In the genomic region with DNA sequence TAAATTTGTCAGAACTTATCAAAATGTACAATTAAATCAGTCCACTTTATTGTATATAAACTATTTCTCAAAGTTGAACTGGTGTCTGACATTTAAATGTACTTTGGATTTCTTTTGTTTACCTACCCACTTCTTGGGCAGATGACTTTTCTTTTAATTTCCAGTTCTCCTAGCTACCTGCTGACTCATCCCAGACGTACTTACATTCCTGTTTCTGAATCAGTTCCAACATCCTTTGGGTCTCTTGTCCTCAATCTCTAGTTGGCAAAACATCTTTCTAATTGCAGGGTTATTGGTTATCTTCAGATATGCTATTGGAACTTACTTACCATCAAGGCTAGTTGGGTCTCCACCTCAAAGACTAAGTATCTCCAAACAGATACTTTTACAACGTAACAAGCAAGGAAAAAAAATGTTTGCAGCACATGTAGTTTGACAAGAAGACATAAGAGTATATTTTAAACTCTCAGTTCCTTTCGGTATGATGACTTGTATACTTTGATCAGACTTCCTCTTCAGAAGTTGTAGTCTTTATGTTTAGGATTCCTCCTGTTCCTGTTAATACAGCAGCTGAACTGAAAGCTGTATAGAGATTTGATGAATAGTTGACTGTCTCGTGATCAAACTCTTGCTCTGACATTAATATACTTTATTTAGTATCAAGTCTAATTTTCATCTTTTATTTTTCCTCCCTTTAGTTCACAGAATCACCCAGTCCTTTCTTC, we compare ENCODE assay signal across 8 cellular contexts. TPM values are rescaled to one million over a fixed set of nuclear protein-coding genes. Genes with fewer than 3 reads are reported as not detected.
A peak's percentile ranks its signal among the peaks of the same experiment; 100 is the strongest.
DNase-seq lines count a peak whose midpoint lies in the region; ATAC-seq and TF ChIP-seq lines count a peak whose summit lies in the region.

No MANE protein-coding gene starts in this region.

- TF ChIP-seq CTCF in fibroblast of lung (conservative IDR thresholded peaks at IDR 0.05 in 1 of 2, IDR thresholded peaks at IDR 0.05 in 1 of 2; ENCODE audit: low read depth in 1 of 2, low read length in 2 of 2): no peak

- H3K4me1 ChIP-seq in SJSA1 (replicated peaks) (peaks cover 65% of the 10 kb centered on the region), fibroblast of lung (ENCODE audit: control insufficient read depth, extremely low read depth, insufficient read depth, low read length) (peaks cover 9% of the 10 kb centered on the region), thymus (ENCODE audit: control insufficient read depth, insufficient read depth, low read length) (peaks cover 33% of the 10 kb centered on the region)

- H3K9me3 Mint-ChIP-seq in activated T-cell treated with anti-CD3 and anti-CD28 coated beads, Interleukin-2, amount 50 U/mL, for 72 hours: no peaks in the 10 kb centered on the region

- H2AFZ ChIP-seq in fibroblast of lung (ENCODE audit: low read length): no peak overlapping the region

- H3K27ac Mint-ChIP-seq in activated T-cell treated with anti-CD3 and anti-CD28 coated beads, Interleukin-2, amount 50 U/mL, for 72 hours: peak overlapping the region; percentile 98

- H3K27ac ChIP-seq in SJSA1: peak overlapping the region; percentile 68
- peak overlapping the region; percentile 56 for H3K27ac ChIP-seq in fibroblast of lung (ENCODE audit: insufficient read depth, low read length)
- H3K27ac ChIP-seq in thymus (ENCODE audit: low read depth): peak overlapping the region; percentile 11

- H3K4me3 Mint-ChIP-seq in activated T-cell treated with anti-CD3 and anti-CD28 coated beads, Interleukin-2, amount 50 U/mL, for 72 hours: peak overlapping the region; percentile 57 to 86

- no peak for ATAC-seq in activated T-cell treated with anti-CD3 and anti-CD28 coated beads, Interleukin-2, amount 50 U/mL, for 72 hours (replicated peaks in 1 of 2)
- ATAC-seq in GM19395 (IDR thresholded peaks at IDR 0.05; ENCODE audit: unreplicated experiment) (no peak), GM18867 (IDR thresholded peaks at IDR 0.05; ENCODE audit: unreplicated experiment) (no peak)

- H3K27me3 ChIP-seq in SJSA1 (replicated peaks): no peaks in the 10 kb centered on the region
- H3K27me3 ChIP-seq in fibroblast of lung (ENCODE audit: control insufficient read depth, insufficient read depth, low read length): no peaks in the 10 kb centered on the region
- H3K27me3 ChIP-seq in thymus (ENCODE audit: control insufficient read depth, insufficient read depth): no peaks in the 10 kb centered on the region

- no peak overlapping the region for H3K4me3 ChIP-seq in SJSA1
- H3K4me3 ChIP-seq in fibroblast of lung (replicated peaks in 1 of 4; ENCODE audit: control extremely low read depth in 1 of 4, insufficient read depth in 1 of 4, low read depth in 3 of 4, low read length in 4 of 4): no peak overlapping the region
- H3K4me3 ChIP-seq in thymus (ENCODE audit: low read length): no peak overlapping the region

- H3K9me3 ChIP-seq in SJSA1 (replicated peaks) (no peaks in the 10 kb centered on the region), fibroblast of lung (ENCODE audit: control insufficient read depth, insufficient read depth, low read depth, low read length) (no peaks in the 10 kb centered on the region), thymus (ENCODE audit: control insufficient read depth) (no peaks in the 10 kb centered on the region)

- no peaks in the 10 kb centered on the region for H3K27me3 Mint-ChIP-seq in activated T-cell treated with anti-CD3 and anti-CD28 coated beads, Interleukin-2, amount 50 U/mL, for 72 hours (ENCODE audit: low read depth)

- no peaks in the 10 kb centered on the region for H3K36me3 Mint-ChIP-seq in activated T-cell treated with anti-CD3 and anti-CD28 coated beads, Interleukin-2, amount 50 U/mL, for 72 hours (ENCODE audit: insufficient read depth in 2 of 2)

- no peak overlapping the region for H3K9ac ChIP-seq in fibroblast of lung (ENCODE audit: insufficient read depth, low read length)

- peaks cover 95% of the 10 kb centered on the region for H3K4me1 Mint-ChIP-seq in activated T-cell treated with anti-CD3 and anti-CD28 coated beads, Interleukin-2, amount 50 U/mL, for 72 hours (ENCODE audit: low read depth)

- peak overlapping the region; percentile 39 for H3K4me2 ChIP-seq in fibroblast of lung (ENCODE audit: extremely low read depth, insufficient read depth, low read length)

- H4K20me1 ChIP-seq in fibroblast of lung (ENCODE audit: control insufficient read depth, extremely low read depth, insufficient read depth, low read length): no peaks in the 10 kb centered on the region

- DNase-seq in activated T-cell treated with anti-CD3 and anti-CD28 coated beads, Interleukin-2, amount 50 U/mL, for 72 hours: no peak
- DNase-seq in activated T-cell treated with anti-CD3 and anti-CD28 coated beads, Interleukin-2, amount 50 U/mL, for 1 hour: no peak
- DNase-seq in SJSA1 (ENCODE audit: low read depth in 1 of 2, low spot score in 2 of 2) (peak in 1 of 2 experiments; percentile 91), fibroblast of lung (ENCODE audit: low read depth in 2 of 2) (peak; percentile 58 to 92), GDM1 (lab: John Stamatoyannopoulos, UW) (no peak)

- 14% methylated on average over 4 of the region's 4 CpGs for WGBS in thymus

- H3K79me2 ChIP-seq in fibroblast of lung (ENCODE audit: control insufficient read depth, insufficient read depth, low read length): peaks cover 9% of the 10 kb centered on the region

- H3K36me3 ChIP-seq in SJSA1 (no peaks in the 10 kb centered on the region), fibroblast of lung (ENCODE audit: control insufficient read depth, insufficient read depth, low read length) (no peaks in the 10 kb centered on the region), thymus (ENCODE audit: control insufficient read depth, insufficient read depth) (no peaks in the 10 kb centered on the region)

RNA-seq across cellular contexts. Expression of a gene that starts 43.2 kb away (rescaled TPM):
- 100 to 1,000 TPM; 104 to 114 TPM for total RNA-seq in activated T-cell treated with anti-CD3 and anti-CD28 coated beads, Interleukin-2, amount 50 U/mL, for 72 hours
- 28.5 and 37.1 TPM in 2 replicates for total RNA-seq in SJSA1 (2014; rRNA removed; shearing (Covaris generic))
- 16.4 and 25.9 TPM in 2 replicates for total RNA-seq in fibroblast of lung
- 27.7 and 28.5 TPM in 2 replicates for polyA plus RNA-seq in fibroblast of lung
- polyA plus RNA-seq in fibroblast of lung (2012): 37.1 and 39.7 TPM in 2 replicates
- polyA minus RNA-seq in fibroblast of lung (ENCODE audit: low replicate concordance): 98.0 and 145 TPM in 2 replicates
- polyA plus RNA-seq in thymus: 29.5 TPM

Comparison
In these comparisons a context has a peak if more than half of its experiments do, and no peak if none do; other contexts are left out.
1. DNase-seq: peak in fibroblast of lung (2 of 2); none in activated T-cell treated with anti-CD3 and anti-CD28 coated beads, Interleukin-2, amount 50 U/mL, for 72 hours (0 of 2), activated T-cell treated with anti-CD3 and anti-CD28 coated beads, Interleukin-2, amount 50 U/mL, for 1 hour (single experiment) and GDM1 (single experiment).
2. H3K27ac ChIP-seq: peak in every context shown above with its lines; median percentile 68 in SJSA1; 56 in fibroblast of lung; 11 in thymus.